1 cellular context compared by ENCODE assay signal in genomic region chr2:128442053-128442751, GRCh38.
TF ChIP-seq lines count a peak whose summit lies in the region.

No MANE protein-coding gene starts in this region.

TF ChIP-seq in HepG2, 621 proteins besides CTCF, POLR2A, EP300 and RAD21 (continued from another document and continues in another):
- TF ChIP-seq BORCS8-MEF2B (CRISPR knock-in tag; IDR thresholded peaks at IDR 0.05) = no peak
- no peak for TF ChIP-seq PRDM10 (CRISPR knock-in tag; IDR thresholded peaks at IDR 0.05; ENCODE audit: low read depth)
- TF ChIP-seq SP5 (CRISPR knock-in tag; IDR thresholded peaks at IDR 0.05; ENCODE audit: borderline replicate concordance, low read depth) = peak; percentile 57; the same call in 1 of the 2 replicates
- TF ChIP-seq, protein P1, sequence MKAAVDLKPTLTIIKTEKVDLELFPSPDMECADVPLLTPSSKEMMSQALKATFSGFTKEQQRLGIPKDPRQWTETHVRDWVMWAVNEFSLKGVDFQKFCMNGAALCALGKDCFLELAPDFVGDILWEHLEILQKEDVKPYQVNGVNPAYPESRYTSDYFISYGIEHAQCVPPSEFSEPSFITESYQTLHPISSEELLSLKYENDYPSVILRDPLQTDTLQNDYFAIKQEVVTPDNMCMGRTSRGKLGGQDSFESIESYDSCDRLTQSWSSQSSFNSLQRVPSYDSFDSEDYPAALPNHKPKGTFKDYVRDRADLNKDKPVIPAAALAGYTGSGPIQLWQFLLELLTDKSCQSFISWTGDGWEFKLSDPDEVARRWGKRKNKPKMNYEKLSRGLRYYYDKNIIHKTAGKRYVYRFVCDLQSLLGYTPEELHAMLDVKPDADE (CRISPR knock-in tag; IDR thresholded peaks at IDR 0.05) = no peak
- no peak for TF ChIP-seq ARHGAP35 (CRISPR knock-in tag; IDR thresholded peaks at IDR 0.05; ENCODE audit: borderline replicate concordance)
- TF ChIP-seq ATF4 (CRISPR knock-in tag; IDR thresholded peaks at IDR 0.05) = no peak
- TF ChIP-seq SALL1 (CRISPR knock-in tag; IDR thresholded peaks at IDR 0.05) = no peak; the same call in 1 of the 2 replicates
- TF ChIP-seq ZNF569 (CRISPR knock-in tag; IDR thresholded peaks at IDR 0.05; ENCODE audit: borderline replicate concordance) = no peak
- no peak for TF ChIP-seq TOPORS (CRISPR knock-in tag; IDR thresholded peaks at IDR 0.05)
- TF ChIP-seq KDM5A (IDR thresholded peaks at IDR 0.05; ENCODE audit: borderline replicate concordance, low read length) = no peak
- TF ChIP-seq ZNF335 (CRISPR knock-in tag; IDR thresholded peaks at IDR 0.05) = no peak
- TF ChIP-seq JUNB (CRISPR knock-in tag; IDR thresholded peaks at IDR 0.05; ENCODE audit: borderline replicate concordance) = no peak
- no peak for TF ChIP-seq ZNF891 (CRISPR knock-in tag; IDR thresholded peaks at IDR 0.05)
- TF ChIP-seq SAP130 (CRISPR knock-in tag; IDR thresholded peaks at IDR 0.05; ENCODE audit: low read depth) = peak; percentile 25; the same call in 1 of the 2 replicates
- TF ChIP-seq ZNF430 (CRISPR knock-in tag; IDR thresholded peaks at IDR 0.05) = no peak
- no peak for TF ChIP-seq ARNT2 (CRISPR knock-in tag; IDR thresholded peaks at IDR 0.05; ENCODE audit: low read depth)
- TF ChIP-seq TAF15 (IDR thresholded peaks at IDR 0.05; ENCODE audit: low read depth, low read length, poor library complexity, severe bottlenecking) = no peak
- no peak for TF ChIP-seq ZNF101 (CRISPR knock-in tag; IDR thresholded peaks at IDR 0.05; ENCODE audit: borderline replicate concordance, low read depth)
- TF ChIP-seq, protein P2, sequence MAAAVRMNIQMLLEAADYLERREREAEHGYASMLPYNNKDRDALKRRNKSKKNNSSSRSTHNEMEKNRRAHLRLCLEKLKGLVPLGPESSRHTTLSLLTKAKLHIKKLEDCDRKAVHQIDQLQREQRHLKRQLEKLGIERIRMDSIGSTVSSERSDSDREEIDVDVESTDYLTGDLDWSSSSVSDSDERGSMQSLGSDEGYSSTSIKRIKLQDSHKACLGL (CRISPR knock-in tag; IDR thresholded peaks at IDR 0.05) = no peak
- TF ChIP-seq DNMT3B (CRISPR knock-in tag; conservative IDR thresholded peaks at IDR 0.05) = no peak
- TF ChIP-seq, protein P3, sequence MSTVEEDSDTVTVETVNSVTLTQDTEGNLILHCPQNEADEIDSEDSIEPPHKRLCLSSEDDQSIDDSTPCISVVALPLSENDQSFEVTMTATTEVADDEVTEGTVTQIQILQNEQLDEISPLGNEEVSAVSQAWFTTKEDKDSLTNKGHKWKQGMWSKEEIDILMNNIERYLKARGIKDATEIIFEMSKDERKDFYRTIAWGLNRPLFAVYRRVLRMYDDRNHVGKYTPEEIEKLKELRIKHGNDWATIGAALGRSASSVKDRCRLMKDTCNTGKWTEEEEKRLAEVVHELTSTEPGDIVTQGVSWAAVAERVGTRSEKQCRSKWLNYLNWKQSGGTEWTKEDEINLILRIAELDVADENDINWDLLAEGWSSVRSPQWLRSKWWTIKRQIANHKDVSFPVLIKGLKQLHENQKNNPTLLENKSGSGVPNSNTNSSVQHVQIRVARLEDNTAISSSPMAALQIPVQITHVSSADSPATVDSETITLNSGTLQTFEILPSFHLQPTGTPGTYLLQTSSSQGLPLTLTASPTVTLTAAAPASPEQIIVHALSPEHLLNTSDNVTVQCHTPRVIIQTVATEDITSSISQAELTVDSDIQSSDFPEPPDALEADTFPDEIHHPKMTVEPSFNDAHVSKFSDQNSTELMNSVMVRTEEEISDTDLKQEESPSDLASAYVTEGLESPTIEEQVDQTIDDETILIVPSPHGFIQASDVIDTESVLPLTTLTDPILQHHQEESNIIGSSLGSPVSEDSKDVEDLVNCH (CRISPR knock-in tag; IDR thresholded peaks at IDR 0.05) = no peak
- no peak for TF ChIP-seq PLRG1 (conservative IDR thresholded peaks at IDR 0.05)
- TF ChIP-seq ZNF496 (CRISPR knock-in tag; IDR thresholded peaks at IDR 0.05; ENCODE audit: insufficient replicate concordance) = no peak
- no peak for TF ChIP-seq ZNF383 (CRISPR knock-in tag; IDR thresholded peaks at IDR 0.05; ENCODE audit: borderline replicate concordance)
- TF ChIP-seq, protein P4, sequence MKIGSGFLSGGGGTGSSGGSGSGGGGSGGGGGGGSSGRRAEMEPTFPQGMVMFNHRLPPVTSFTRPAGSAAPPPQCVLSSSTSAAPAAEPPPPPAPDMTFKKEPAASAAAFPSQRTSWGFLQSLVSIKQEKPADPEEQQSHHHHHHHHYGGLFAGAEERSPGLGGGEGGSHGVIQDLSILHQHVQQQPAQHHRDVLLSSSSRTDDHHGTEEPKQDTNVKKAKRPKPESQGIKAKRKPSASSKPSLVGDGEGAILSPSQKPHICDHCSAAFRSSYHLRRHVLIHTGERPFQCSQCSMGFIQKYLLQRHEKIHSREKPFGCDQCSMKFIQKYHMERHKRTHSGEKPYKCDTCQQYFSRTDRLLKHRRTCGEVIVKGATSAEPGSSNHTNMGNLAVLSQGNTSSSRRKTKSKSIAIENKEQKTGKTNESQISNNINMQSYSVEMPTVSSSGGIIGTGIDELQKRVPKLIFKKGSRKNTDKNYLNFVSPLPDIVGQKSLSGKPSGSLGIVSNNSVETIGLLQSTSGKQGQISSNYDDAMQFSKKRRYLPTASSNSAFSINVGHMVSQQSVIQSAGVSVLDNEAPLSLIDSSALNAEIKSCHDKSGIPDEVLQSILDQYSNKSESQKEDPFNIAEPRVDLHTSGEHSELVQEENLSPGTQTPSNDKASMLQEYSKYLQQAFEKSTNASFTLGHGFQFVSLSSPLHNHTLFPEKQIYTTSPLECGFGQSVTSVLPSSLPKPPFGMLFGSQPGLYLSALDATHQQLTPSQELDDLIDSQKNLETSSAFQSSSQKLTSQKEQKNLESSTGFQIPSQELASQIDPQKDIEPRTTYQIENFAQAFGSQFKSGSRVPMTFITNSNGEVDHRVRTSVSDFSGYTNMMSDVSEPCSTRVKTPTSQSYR (CRISPR knock-in tag; IDR thresholded peaks at IDR 0.05; ENCODE audit: borderline replicate concordance) = peak; percentile 76; the same call in 1 of the 2 replicates
- no peak for TF ChIP-seq ATF6 (CRISPR knock-in tag; conservative IDR thresholded peaks at IDR 0.05)
- no peak for TF ChIP-seq ZSCAN30 (CRISPR knock-in tag; IDR thresholded peaks at IDR 0.05)
- no peak for TF ChIP-seq POLR2G (IDR thresholded peaks at IDR 0.05; ENCODE audit: low read depth, low read length)
- no peak for TF ChIP-seq ZNF589 (CRISPR knock-in tag; conservative IDR thresholded peaks at IDR 0.05)
- TF ChIP-seq ZNF775 (CRISPR knock-in tag; IDR thresholded peaks at IDR 0.05; ENCODE audit: borderline replicate concordance) = no peak
- TF ChIP-seq KDM6A (CRISPR knock-in tag; IDR thresholded peaks at IDR 0.05; ENCODE audit: low read depth) = no peak
- TF ChIP-seq ZFAT (CRISPR knock-in tag; conservative IDR thresholded peaks at IDR 0.05) = no peak
- TF ChIP-seq FOXP1 (IDR thresholded peaks at IDR 0.05) = no peak
- peak; percentile 81 for TF ChIP-seq FOXP1 (CRISPR knock-in tag; IDR thresholded peaks at IDR 0.05)
- no peak for TF ChIP-seq CHD2 (IDR thresholded peaks at IDR 0.05; ENCODE audit: low read depth, low read length)
- TF ChIP-seq ZNF747 (CRISPR knock-in tag; IDR thresholded peaks at IDR 0.05; ENCODE audit: borderline replicate concordance) = no peak
- TF ChIP-seq, protein P5, sequence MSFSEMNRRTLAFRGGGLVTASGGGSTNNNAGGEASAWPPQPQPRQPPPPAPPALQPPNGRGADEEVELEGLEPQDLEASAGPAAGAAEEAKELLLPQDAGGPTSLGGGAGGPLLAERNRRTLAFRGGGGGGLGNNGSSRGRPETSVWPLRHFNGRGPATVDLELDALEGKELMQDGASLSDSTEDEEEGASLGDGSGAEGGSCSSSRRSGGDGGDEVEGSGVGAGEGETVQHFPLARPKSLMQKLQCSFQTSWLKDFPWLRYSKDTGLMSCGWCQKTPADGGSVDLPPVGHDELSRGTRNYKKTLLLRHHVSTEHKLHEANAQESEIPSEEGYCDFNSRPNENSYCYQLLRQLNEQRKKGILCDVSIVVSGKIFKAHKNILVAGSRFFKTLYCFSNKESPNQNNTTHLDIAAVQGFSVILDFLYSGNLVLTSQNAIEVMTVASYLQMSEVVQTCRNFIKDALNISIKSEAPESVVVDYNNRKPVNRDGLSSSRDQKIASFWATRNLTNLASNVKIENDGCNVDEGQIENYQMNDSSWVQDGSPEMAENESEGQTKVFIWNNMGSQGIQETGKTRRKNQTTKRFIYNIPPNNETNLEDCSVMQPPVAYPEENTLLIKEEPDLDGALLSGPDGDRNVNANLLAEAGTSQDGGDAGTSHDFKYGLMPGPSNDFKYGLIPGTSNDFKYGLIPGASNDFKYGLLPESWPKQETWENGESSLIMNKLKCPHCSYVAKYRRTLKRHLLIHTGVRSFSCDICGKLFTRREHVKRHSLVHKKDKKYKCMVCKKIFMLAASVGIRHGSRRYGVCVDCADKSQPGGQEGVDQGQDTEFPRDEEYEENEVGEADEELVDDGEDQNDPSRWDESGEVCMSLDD (CRISPR knock-in tag; IDR thresholded peaks at IDR 0.05; ENCODE audit: borderline replicate concordance) = no peak
- no peak for TF ChIP-seq SIN3A (IDR thresholded peaks at IDR 0.05; ENCODE audit: borderline replicate concordance, low read depth, low read length)
- TF ChIP-seq, protein P6, sequence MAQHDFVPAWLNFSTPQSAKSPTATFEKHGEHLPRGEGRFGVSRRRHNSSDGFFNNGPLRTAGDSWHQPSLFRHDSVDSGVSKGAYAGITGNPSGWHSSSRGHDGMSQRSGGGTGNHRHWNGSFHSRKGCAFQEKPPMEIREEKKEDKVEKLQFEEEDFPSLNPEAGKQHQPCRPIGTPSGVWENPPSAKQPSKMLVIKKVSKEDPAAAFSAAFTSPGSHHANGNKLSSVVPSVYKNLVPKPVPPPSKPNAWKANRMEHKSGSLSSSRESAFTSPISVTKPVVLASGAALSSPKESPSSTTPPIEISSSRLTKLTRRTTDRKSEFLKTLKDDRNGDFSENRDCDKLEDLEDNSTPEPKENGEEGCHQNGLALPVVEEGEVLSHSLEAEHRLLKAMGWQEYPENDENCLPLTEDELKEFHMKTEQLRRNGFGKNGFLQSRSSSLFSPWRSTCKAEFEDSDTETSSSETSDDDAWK (CRISPR knock-in tag; IDR thresholded peaks at IDR 0.05) = no peak
- TF ChIP-seq TFE3 (CRISPR knock-in tag; IDR thresholded peaks at IDR 0.05) = no peak
- TF ChIP-seq ZNF10 (CRISPR knock-in tag; IDR thresholded peaks at IDR 0.05; ENCODE audit: borderline replicate concordance, low read depth) = no peak
- no peak for TF ChIP-seq THAP11 (CRISPR knock-in tag; IDR thresholded peaks at IDR 0.05)
- TF ChIP-seq ZNF12 (CRISPR knock-in tag; IDR thresholded peaks at IDR 0.05) = no peak
- TF ChIP-seq KDM5B (CRISPR knock-in tag; IDR thresholded peaks at IDR 0.05; ENCODE audit: borderline replicate concordance) = no peak
